Comparison of ENCODE assay signal across 22 cellular contexts in genomic region chr16:57664662-57665025, GRCh38. TPM values are rescaled to one million over a fixed set of nuclear protein-coding genes. Genes with fewer than 3 reads are reported as not detected.
A peak's percentile ranks its signal among the peaks of the same experiment; 100 is the strongest.
DNase-seq lines count a peak whose midpoint lies in the region; ATAC-seq, FAIRE-seq and TF ChIP-seq lines count a peak whose summit lies in the region.
"Had no signal": no experiment of that assay in that cellular context is flagged by ENCODE, and none has a peak within 500 bp of the region (broad histone marks: within the 10 kb centered on the region; RNA-seq: fewer than 3 reads in every experiment).

No MANE protein-coding gene starts in this region.

- no peak for TF ChIP-seq RAD21 in GM12878 (IDR thresholded peaks at IDR 0.05; ENCODE audit: insufficient read depth, low read depth, low read length)

- 50% methylated on average over 6 of the region's 6 CpGs for WGBS in GM12878 (ENCODE audit: insufficient coverage, insufficient replicate concordance, low lambda C conversion rate, missing lambda C conversion rate)
- no CpG with 5 or more reads among the region's 6 CpGs for WGBS in trophoblast cell (ENCODE audit: extremely low coverage, insufficient coverage, insufficient read length)

- SMC1A ChIA-PET in GM12878 (lab: Charles Lee; ENCODE audit: uncharacterized antibody, unreplicated experiment) = no interaction called here

- no peak overlapping the region for H2BK5ac ChIP-seq in trophoblast cell (ENCODE audit: low read depth, low read length, poor library complexity)

- H2BK120ac ChIP-seq in trophoblast cell (ENCODE audit: insufficient read depth, low read length, poor library complexity) = no peak overlapping the region

- FAIRE-seq in GM12878 (lab: Jason Lieb, UNC) = peak; percentile 7

- H3K4me3 Mint-ChIP-seq in Calu3 (ENCODE audit: low read depth, unreplicated experiment) (no peak overlapping the region), natural killer cell (peak overlapping the region; percentile 38)
- H3K4me3 Mint-ChIP-seq in activated T-helper 2 cell treated with anti-CD3 and anti-CD28 coated beads, Interferon-gamma antibody, Interleukin-2, Interleukin-4, amounts not matched to agents 10 μg/mL and 5 μg/mL and 100 μg/mL, durations not matched to agents 14 hours and 24 hours and 36 hours (ENCODE audit: low read depth) = no peak overlapping the region
- H3K4me3 Mint-ChIP-seq: CD4-positive, CD25-positive, alpha-beta regulatory T cell; GM23338; IgD-negative memory B cell had no signal

- H3K4me3 ChIP-seq in GM12878 = no peak overlapping the region
- no peak overlapping the region for H3K4me3 ChIP-seq in trophoblast cell (ENCODE audit: low read depth, low read length)
- H3K4me3 ChIP-seq: GM23338, HAP-1, SJCRH30 had no signal

- H3K36me3 ChIP-seq in GM12878 (ENCODE audit: control insufficient read depth in 2 of 2, insufficient read depth in 2 of 2, low read length in 1 of 2) (no peaks in the 10 kb centered on the region), trophoblast cell (ENCODE audit: control insufficient read depth in 1 of 2, insufficient read depth in 2 of 2, low read length in 2 of 2) (peaks cover 49 to 50% of the 10 kb centered on the region in 2 experiments)
- H3K36me3 ChIP-seq: BE2C, HAP-1, SJCRH30 had no signal

- H3K79me1 ChIP-seq in trophoblast cell (ENCODE audit: low read length) = no peaks in the 10 kb centered on the region

- H2AFZ ChIP-seq in GM12878 (ENCODE audit: control insufficient read depth, low read depth, low read length) = no peak overlapping the region
- no peak overlapping the region for H2AFZ ChIP-seq in trophoblast cell (ENCODE audit: insufficient read depth, low read length, poor library complexity)
- H2AFZ ChIP-seq: GM23338 had no signal

- BruUV-seq in Calu3 (replicated peaks; lab: Mats Ljungman, UMichigan) = no TSS peak
- no TSS peak for BruUV-seq in GM12878 (replicated peaks; lab: Mats Ljungman, UMichigan)

- H3K4ac ChIP-seq in trophoblast cell (ENCODE audit: low read depth, low read length) = no peak overlapping the region

- H3K4me1 Mint-ChIP-seq in Calu3 (ENCODE audit: low read depth, unreplicated experiment) (no peaks in the 10 kb centered on the region), natural killer cell (peaks cover 44 to 73% of the 10 kb centered on the region in 2 donors)
- H3K4me1 Mint-ChIP-seq in activated T-helper 2 cell treated with anti-CD3 and anti-CD28 coated beads, Interferon-gamma antibody, Interleukin-2, Interleukin-4, amounts not matched to agents 10 μg/mL and 5 μg/mL and 100 μg/mL, durations not matched to agents 14 hours and 24 hours and 36 hours (ENCODE audit: low read depth) = no peaks in the 10 kb centered on the region
- H3K4me1 Mint-ChIP-seq: CD4-positive, CD25-positive, alpha-beta regulatory T cell; GM23338; IgD-negative memory B cell had no signal

- no peak for ATAC-seq in GM12878
- ATAC-seq in natural killer cell = no peak

- no peaks in the 10 kb centered on the region for H3K9me3 Mint-ChIP-seq in Calu3 (ENCODE audit: low read depth, unreplicated experiment)
- no peaks in the 10 kb centered on the region for H3K9me3 Mint-ChIP-seq in natural killer cell
- no peaks in the 10 kb centered on the region for H3K9me3 Mint-ChIP-seq in activated T-helper 2 cell treated with anti-CD3 and anti-CD28 coated beads, Interferon-gamma antibody, Interleukin-2, Interleukin-4, amounts not matched to agents 10 μg/mL and 5 μg/mL and 100 μg/mL, durations not matched to agents 14 hours and 24 hours and 36 hours
- H3K9me3 Mint-ChIP-seq: CD4-positive, CD25-positive, alpha-beta regulatory T cell; GM23338; IgD-negative memory B cell had no signal

- no peaks in the 10 kb centered on the region for H3K79me2 ChIP-seq in GM12878 (ENCODE audit: control insufficient read depth, insufficient read depth, low read length)
- no peaks in the 10 kb centered on the region for H3K79me2 ChIP-seq in trophoblast cell (ENCODE audit: control insufficient read depth, insufficient read depth, low read length, poor library complexity)

- intact Hi-C loops in Calu3 (cut with micrococcal nuclease; ENCODE audit: unreplicated experiment) = no loop called here
- intact Hi-C loops in GM12878 (cut with micrococcal nuclease; ENCODE audit: unreplicated experiment) = no loop called here
- intact Hi-C loops in natural killer cell (cut with micrococcal nuclease) = loop anchor here (5.0 to 10.0 kb wide), 2 partner anchors 148 to 340 kb away; partner anchors contain the start of genes USB1 and ZNF319
- intact Hi-C loops in activated T-helper 2 cell treated with anti-CD3 and anti-CD28 coated beads, Interferon-gamma antibody, Interleukin-2, Interleukin-4, amounts not matched to agents 10 μg/mL and 5 μg/mL and 100 μg/mL, durations not matched to agents 14 hours and 24 hours and 36 hours (cut with micrococcal nuclease) = no loop called here

- H3K9me3 ChIP-seq in GM12878 (replicated peaks; ENCODE audit: control insufficient read depth, insufficient read depth, low read length) = no peaks in the 10 kb centered on the region
- peaks cover 3% of the 10 kb centered on the region for H3K9me3 ChIP-seq in trophoblast cell (ENCODE audit: insufficient read depth, low read depth, low read length)
- H3K9me3 ChIP-seq: BE2C, HAP-1, SJCRH30 had no signal

- TF ChIP-seq CTCF in Calu3 (IDR thresholded peaks at IDR 0.05; ENCODE audit: unreplicated experiment) (no peak), GM12878 (IDR thresholded peaks at IDR 0.05 in 2 of 3, conservative IDR thresholded peaks at IDR 0.05 in 1 of 3; ENCODE audit: control insufficient read depth in 2 of 3, extremely low read depth in 1 of 3, insufficient read depth in 1 of 3, low read depth in 3 of 3, low read length in 3 of 3) (no peak), natural killer cell (IDR thresholded peaks at IDR 0.05) (no peak)

- no peak overlapping the region for H2AK5ac ChIP-seq in trophoblast cell (ENCODE audit: low read length)

- in situ Hi-C loops in GM12878 (cut with MboI) = no loop called here

- H3K27ac Mint-ChIP-seq in Calu3 (ENCODE audit: unreplicated experiment) = peak overlapping the region; percentile 46
- H3K27ac Mint-ChIP-seq in natural killer cell = peak overlapping the region; percentile 97 to 98
- no peak overlapping the region for H3K27ac Mint-ChIP-seq in activated T-helper 2 cell treated with anti-CD3 and anti-CD28 coated beads, Interferon-gamma antibody, Interleukin-2, Interleukin-4, amounts not matched to agents 10 μg/mL and 5 μg/mL and 100 μg/mL, durations not matched to agents 14 hours and 24 hours and 36 hours
- H3K27ac Mint-ChIP-seq: CD4-positive, CD25-positive, alpha-beta regulatory T cell; GM23338; IgD-negative memory B cell had no signal

- CTCF ChIA-PET in Calu3 (lab: Charles Lee) = interaction anchor here (0.7 to 2.0 kb wide), 2 partner anchors 73 to 77 kb away, joined by 4 to 7 read pairs; no protein-coding TSS in a partner anchor
- CTCF ChIA-PET in GM12878 (lab: Yijun Ruan, JAX) = interaction anchor here (0.7 to 1.8 kb wide), 3 partner anchors 88 to 689 kb away, joined by 3 to 7 read pairs (median 3); no protein-coding TSS in a partner anchor

- no peaks in the 10 kb centered on the region for H4K20me1 ChIP-seq in GM12878 (ENCODE audit: control insufficient read depth, insufficient read depth)

- TF ChIP-seq POLR2A in GM12878 (IDR thresholded peaks at IDR 0.05; ENCODE audit: low read depth, low read length) = no peak

- POLR2A ChIA-PET in GM12878 (lab: Charles Lee) = no interaction called here

- H3K4me1 ChIP-seq in GM12878 (ENCODE audit: control insufficient read depth, insufficient read depth, low read length) (no peaks in the 10 kb centered on the region), trophoblast cell (ENCODE audit: control insufficient read depth in 1 of 2, insufficient read depth in 2 of 2, low read length in 2 of 2) (peaks cover 6% of the 10 kb centered on the region in 2 experiments)
- H3K4me1 ChIP-seq: BE2C, HAP-1, SJCRH30 had no signal

- no peak overlapping the region for H3K18ac ChIP-seq in trophoblast cell (ENCODE audit: low read length)

- H4K8ac ChIP-seq in trophoblast cell (ENCODE audit: low read depth, low read length) = no peak overlapping the region

- RAD21 ChIA-PET in GM12878 (lab: Charles Lee; ENCODE audit: unreplicated experiment) = interaction anchor here (0.7 kb wide), 1 partner anchor 835 kb away, joined by 3 read pairs; no protein-coding TSS in a partner anchor

- H3K9ac ChIP-seq in GM12878 (ENCODE audit: control insufficient read depth, insufficient read depth, low read length) (no peak overlapping the region), trophoblast cell (ENCODE audit: low read length) (no peak overlapping the region)

- peaks cover 74% of the 10 kb centered on the region for H3K36me3 Mint-ChIP-seq in Calu3 (ENCODE audit: insufficient read depth, unreplicated experiment)
- H3K36me3 Mint-ChIP-seq in natural killer cell = peaks cover 13% of the 10 kb centered on the region
- H3K36me3 Mint-ChIP-seq in activated T-helper 2 cell treated with anti-CD3 and anti-CD28 coated beads, Interferon-gamma antibody, Interleukin-2, Interleukin-4, amounts not matched to agents 10 μg/mL and 5 μg/mL and 100 μg/mL, durations not matched to agents 14 hours and 24 hours and 36 hours (ENCODE audit: low read depth) = no peaks in the 10 kb centered on the region
- H3K36me3 Mint-ChIP-seq: CD4-positive, CD25-positive, alpha-beta regulatory T cell had no signal

- H3K23ac ChIP-seq in trophoblast cell (ENCODE audit: low read length) = no peak overlapping the region

- H3K4me2 ChIP-seq in GM12878 (ENCODE audit: control insufficient read depth, insufficient read depth) (no peak overlapping the region), trophoblast cell (ENCODE audit: low read length) (no peak overlapping the region)
- H3K4me2 ChIP-seq: GM23338 had no signal

- DNase-seq in Calu3 (no peak), GM12878 (ENCODE audit: low read depth, low spot score) (no peak), natural killer cell (no peak), trophoblast cell (peak; percentile 37 to 63), HuH-7 (ENCODE audit: low spot score) (no peak), superior temporal gyrus (ENCODE audit: extremely low spot score) (no peak)
- no peak for DNase-seq in activated T-helper 2 cell treated with anti-CD3 and anti-CD28 coated beads, Interferon-gamma antibody, Interleukin-2, Interleukin-4, amounts not matched to agents 10 μg/mL and 5 μg/mL and 100 μg/mL, durations not matched to agents 14 hours and 24 hours and 36 hours (ENCODE audit: low spot score)
- DNase-seq: BE2C; CD4-positive, CD25-positive, alpha-beta regulatory T cell; DMS53; NCI-H1105; NCI-H1436 treated with DMSO at 0.1 percent for 48 hours; NCI-H187 treated with DMSO at 0.1 percent for 48 hours; NCI-H2107; NCI-H524; NCI-H774; SJCRH30 had no signal

- no peak for TF ChIP-seq EP300 in GM12878 (IDR thresholded peaks at IDR 0.05; ENCODE audit: borderline replicate concordance in 1 of 2, control insufficient read depth in 1 of 2, low read depth in 2 of 2, low read length in 2 of 2)

- no peak overlapping the region for H4K12ac ChIP-seq in trophoblast cell (ENCODE audit: low read depth, low read length)

- H3K27ac ChIP-seq in GM12878 (ENCODE audit: control insufficient read depth, insufficient read depth) (no peak overlapping the region), trophoblast cell (ENCODE audit: low read depth, low read length) (no peak overlapping the region)
- H3K27ac ChIP-seq: SJCRH30 had no signal

- peaks cover 13% of the 10 kb centered on the region for H3K27me3 Mint-ChIP-seq in Calu3 (ENCODE audit: unreplicated experiment)
- H3K27me3 Mint-ChIP-seq in natural killer cell (ENCODE audit: low read depth in 2 of 2) = no peaks in the 10 kb centered on the region
- H3K27me3 Mint-ChIP-seq in activated T-helper 2 cell treated with anti-CD3 and anti-CD28 coated beads, Interferon-gamma antibody, Interleukin-2, Interleukin-4, amounts not matched to agents 10 μg/mL and 5 μg/mL and 100 μg/mL, durations not matched to agents 14 hours and 24 hours and 36 hours (ENCODE audit: low read depth) = peaks cover 2% of the 10 kb centered on the region

- H4K91ac ChIP-seq in trophoblast cell (ENCODE audit: low read depth, low read length) = no peak overlapping the region

- H2BK12ac ChIP-seq in trophoblast cell (ENCODE audit: low read length) = no peak overlapping the region

- H3K27me3 ChIP-seq in GM12878 (replicated peaks in 1 of 2; ENCODE audit: control insufficient read depth in 2 of 2, insufficient read depth in 2 of 2, low read length in 1 of 2) (no peaks in the 10 kb centered on the region; a peak in 2 of 4 replicates), trophoblast cell (ENCODE audit: insufficient read depth, low read length) (no peaks in the 10 kb centered on the region)
- H3K27me3 ChIP-seq: BE2C had no signal

- no peak overlapping the region for H3K14ac ChIP-seq in trophoblast cell (ENCODE audit: low read length)

RNA-seq across cellular contexts. Expression of gene ADGRG3, which starts 3.5 kb away (rescaled TPM):
- total RNA-seq in Calu3 (2022) = not detected in 2 replicates
- not detected in 2 replicates for total RNA-seq in GM12878 (2013; cell fraction: nucleolus; rRNA removed)
- total RNA-seq in GM12878 (2014; rRNA removed) = not detected in 2 replicates
- total RNA-seq in GM12878 (2014; rRNA removed; fragmentation: Illumina TruSeq; extraction: Trizol) = not detected in 2 replicates
- not detected in 2 replicates for total RNA-seq in GM12878 (2021)
- polyA plus RNA-seq in GM12878 (2011; ENCODE audit: low read depth) = not detected
- polyA plus RNA-seq in GM12878 (2011; rRNA removed) = 0.11 TPM in 1 of 2 replicates, not detected in the other
- polyA plus RNA-seq in GM12878 (2011; cell fraction: cytosol; rRNA removed) = 0.06 and 0.07 TPM in 2 replicates
- polyA plus RNA-seq in GM12878 (2011; cell fraction: nucleus; rRNA removed) = 0.13 and 0.28 TPM in 2 replicates
- polyA plus RNA-seq in GM12878 (2012) = not detected in 2 replicates
- polyA plus RNA-seq in GM12878 (2014; fragmentation: Illumina TruSeq; extraction: Trizol) = not detected in 2 replicates
- under 1 TPM in 1 of 2 experiments, not detected in 1; 0.10 TPM for polyA plus RNA-seq in GM12878 (2014; fragmentation: Nextera tagmentation; extraction: Ambion mirVana)
- 0.10 TPM in 1 of 2 replicates, not detected in the other for polyA plus RNA-seq in GM12878 (2014; rRNA removed)
- not detected for polyA plus RNA-seq in GM12878 (2016; fragmentation: Nextera tagmentation; extraction: Ambion mirVana)
- 0.15 TPM in 1 of 2 replicates, not detected in the other for polyA minus RNA-seq in GM12878 (2011; rRNA and poly(A)+ RNA removed)
- not detected in 2 replicates for polyA minus RNA-seq in GM12878 (2011; cell fraction: cytosol; rRNA and poly(A)+ RNA removed)
- polyA minus RNA-seq in GM12878 (2011; cell fraction: nucleus; rRNA and poly(A)+ RNA removed) = not detected in 2 replicates
- total RNA-seq in natural killer cell = 10 to 100 TPM; 16.6 to 57.3 (median 20.7) TPM
- 0.49 and 0.54 TPM in 2 replicates for polyA plus RNA-seq in trophoblast cell (2013)
- not detected in 2 replicates for total RNA-seq in activated T-helper 2 cell treated with anti-CD3 and anti-CD28 coated beads, Interferon-gamma antibody, Interleukin-2, Interleukin-4, amounts not matched to agents 10 μg/mL and 5 μg/mL and 100 μg/mL, durations not matched to agents 14 hours and 24 hours and 36 hours
- total RNA-seq: Daoy, G401, GM23338, SJCRH30 had no signal
- polyA plus RNA-seq: CD4-positive, CD25-positive, alpha-beta regulatory T cell; GM23338; IgD-negative memory B cell had no signal

RNA-seq across cellular contexts. Expression of gene DRC7, which starts 30.0 kb away (rescaled TPM):
- total RNA-seq in Calu3 (2022) (not detected in 2 replicates), GM12878 (2014; rRNA removed) (not detected in 2 replicates), GM12878 (2014; rRNA removed; fragmentation: Illumina TruSeq; extraction: Trizol) (0.49 TPM in 1 of 2 replicates, not detected in the other), GM12878 (2021) (0.44 TPM in 1 of 2 replicates, not detected in the other), natural killer cell (under 1 TPM in 1 of 3 donors, not detected in 2; 0.33 TPM)
- total RNA-seq in GM12878 (2013; cell fraction: nucleolus; rRNA removed) = not detected in 2 replicates
- polyA plus RNA-seq in GM12878 (2011; ENCODE audit: low read depth) = not detected
- polyA plus RNA-seq in GM12878 (2011; rRNA removed) (0.10 TPM in 1 of 2 replicates, not detected in the other), GM12878 (2014; fragmentation: Illumina TruSeq; extraction: Trizol) (0.06 TPM in 1 of 2 replicates, not detected in the other), GM12878 (2014; fragmentation: Nextera tagmentation; extraction: Ambion mirVana) (under 1 TPM in 1 of 2 experiments, not detected in 1; 0.06 TPM), GM12878 (2014; rRNA removed) (0.18 TPM in 1 of 2 replicates, not detected in the other), GM12878 (2016; fragmentation: Nextera tagmentation; extraction: Ambion mirVana) (not detected)
- 0.04 TPM in 1 of 2 replicates, not detected in the other for polyA plus RNA-seq in GM12878 (2011; cell fraction: cytosol; rRNA removed)
- 0.07 and 0.09 TPM in 2 replicates for polyA plus RNA-seq in GM12878 (2011; cell fraction: nucleus; rRNA removed)
- not detected in 2 replicates for polyA plus RNA-seq in GM12878 (2012)
- not detected in 2 replicates for polyA minus RNA-seq in GM12878 (2011; rRNA and poly(A)+ RNA removed)
- not detected in 2 replicates for polyA minus RNA-seq in GM12878 (2011; cell fraction: cytosol; rRNA and poly(A)+ RNA removed)
- not detected in 2 replicates for polyA minus RNA-seq in GM12878 (2011; cell fraction: nucleus; rRNA and poly(A)+ RNA removed)
- polyA plus RNA-seq in trophoblast cell (2013) = 0.06 and 0.19 TPM in 2 replicates
- not detected in 2 replicates for total RNA-seq in activated T-helper 2 cell treated with anti-CD3 and anti-CD28 coated beads, Interferon-gamma antibody, Interleukin-2, Interleukin-4, amounts not matched to agents 10 μg/mL and 5 μg/mL and 100 μg/mL, durations not matched to agents 14 hours and 24 hours and 36 hours
- total RNA-seq: CD4-positive, CD25-positive, alpha-beta regulatory T cell; Daoy; G401; GM23338; SJCRH30 had no signal
- polyA plus RNA-seq: CD4-positive, CD25-positive, alpha-beta regulatory T cell; GM23338; IgD-negative memory B cell had no signal

RNA-seq across cellular contexts. Expression of gene ADGRG1, which starts 36.2 kb away (rescaled TPM):
- total RNA-seq in Calu3 (2022) (269 and 278 TPM in 2 replicates), GM12878 (2014; rRNA removed) (0.16 and 0.56 TPM in 2 replicates), GM12878 (2014; rRNA removed; fragmentation: Illumina TruSeq; extraction: Trizol) (0.32 and 0.72 TPM in 2 replicates), GM12878 (2021) (1.8 and 2.0 TPM in 2 replicates), natural killer cell (100 to 1,000 TPM; 830 to 949 (median 858) TPM)
- 1.2 TPM in 1 of 2 replicates, not detected in the other for total RNA-seq in GM12878 (2013; cell fraction: nucleolus; rRNA removed)
- polyA plus RNA-seq in GM12878 (2011; ENCODE audit: low read depth) = 0.55 TPM
- polyA plus RNA-seq in GM12878 (2011; rRNA removed) (0.07 and 0.17 TPM in 2 replicates), GM12878 (2014; fragmentation: Illumina TruSeq; extraction: Trizol) (0.54 and 1.7 TPM in 2 replicates), GM12878 (2014; fragmentation: Nextera tagmentation; extraction: Ambion mirVana) (under 1 TPM; 0.16 to 0.23 TPM), GM12878 (2014; rRNA removed) (1.6 and 3.9 TPM in 2 replicates), GM12878 (2016; fragmentation: Nextera tagmentation; extraction: Ambion mirVana) (1 to 10 TPM in 1 of 2 experiments, under 1 TPM in 1; 0.79 to 1.8 TPM)
- polyA plus RNA-seq in GM12878 (2011; cell fraction: cytosol; rRNA removed) = 0.15 TPM in 2 replicates
- 0.47 and 1.1 TPM in 2 replicates for polyA plus RNA-seq in GM12878 (2011; cell fraction: nucleus; rRNA removed)
- polyA plus RNA-seq in GM12878 (2012) = 1.6 TPM in 2 replicates
- polyA minus RNA-seq in GM12878 (2011; rRNA and poly(A)+ RNA removed) = 0.44 and 0.72 TPM in 2 replicates
- 0.83 TPM in 1 of 2 replicates, not detected in the other for polyA minus RNA-seq in GM12878 (2011; cell fraction: cytosol; rRNA and poly(A)+ RNA removed)
- polyA minus RNA-seq in GM12878 (2011; cell fraction: nucleus; rRNA and poly(A)+ RNA removed) = 0.10 TPM in 1 of 2 replicates, not detected in the other
- 242 and 265 TPM in 2 replicates for polyA plus RNA-seq in trophoblast cell (2013)
- 1.8 and 1.9 TPM in 2 replicates for total RNA-seq in activated T-helper 2 cell treated with anti-CD3 and anti-CD28 coated beads, Interferon-gamma antibody, Interleukin-2, Interleukin-4, amounts not matched to agents 10 μg/mL and 5 μg/mL and 100 μg/mL, durations not matched to agents 14 hours and 24 hours and 36 hours

Comparison
In these comparisons a context has a peak if more than half of its experiments do, and no peak if none do; other contexts are left out.
1. DNase-seq: peak in trophoblast cell (2 of 2); none in Calu3 (single experiment), GM12878 (single experiment), natural killer cell (single experiment), HuH-7 (single experiment), activated T-helper 2 cell treated with anti-CD3 and anti-CD28 coated beads, Interferon-gamma antibody, Interleukin-2, Interleukin-4, amounts not matched to agents 10 μg/mL and 5 μg/mL and 100 μg/mL, durations not matched to agents 14 hours and 24 hours and 36 hours (single experiment) and superior temporal gyrus (single experiment).
2. RNA of gene ADGRG3, which starts 3.5 kb away (total RNA-seq): 16.6 to 57.3 TPM in natural killer cell; not detected in Calu3, not detected in GM12878 and not detected in activated T-helper 2 cell treated with anti-CD3 and anti-CD28 coated beads, Interferon-gamma antibody, Interleukin-2, Interleukin-4, amounts not matched to agents 10 μg/mL and 5 μg/mL and 100 μg/mL, durations not matched to agents 14 hours and 24 hours and 36 hours; every median in the first group is over 10 times any median in the second.
3. RNA of gene ADGRG1, which starts 36.2 kb away (total RNA-seq): 830 to 949 TPM in natural killer cell and 269 to 278 TPM in Calu3; 1.8 to 1.9 TPM in activated T-helper 2 cell treated with anti-CD3 and anti-CD28 coated beads, Interferon-gamma antibody, Interleukin-2, Interleukin-4, amounts not matched to agents 10 μg/mL and 5 μg/mL and 100 μg/mL, durations not matched to agents 14 hours and 24 hours and 36 hours and 0.16 to 2.0 TPM in GM12878; every median in the first group is over 10 times any median in the second.